ENCODE assay signal across 2 cellular contexts in genomic region chr3:62318365-62318751, GRCh38.
TF ChIP-seq lines count a peak whose summit lies in the region.

No MANE protein-coding gene starts in this region.

TF ChIP-seq in liver, 16 proteins besides CTCF, POLR2A, EP300 and RAD21:
- TF ChIP-seq REST (IDR thresholded peaks at IDR 0.05) (no peak), SP1 (IDR thresholded peaks at IDR 0.05) (no peak), FOXA1 (IDR thresholded peaks at IDR 0.05) (no peak), EGR1 (IDR thresholded peaks at IDR 0.05; ENCODE audit: low read depth in 2 of 2) (no peak), JUND (IDR thresholded peaks at IDR 0.05) (no peak), NR2F2 (IDR thresholded peaks at IDR 0.05) (no peak), RXRA (IDR thresholded peaks at IDR 0.05) (no peak), ZBTB33 (IDR thresholded peaks at IDR 0.05) (no peak), GABPA (IDR thresholded peaks at IDR 0.05 in 1 of 2, conservative IDR thresholded peaks at IDR 0.05 in 1 of 2) (no peak), TAF1 (conservative IDR thresholded peaks at IDR 0.05) (no peak), HNF4A (conservative IDR thresholded peaks at IDR 0.05) (no peak), MAX (IDR thresholded peaks at IDR 0.05) (no peak), FOXA2 (IDR thresholded peaks at IDR 0.05) (no peak), HNF4G (IDR thresholded peaks at IDR 0.05) (no peak), ATF3 (IDR thresholded peaks at IDR 0.05) (no peak), YY1 (IDR thresholded peaks at IDR 0.05) (no peak)

TF ChIP-seq in HepG2, 621 proteins besides CTCF, POLR2A, EP300 and RAD21:
- no peak for TF ChIP-seq ZNF609 (CRISPR knock-in tag; IDR thresholded peaks at IDR 0.05; ENCODE audit: borderline replicate concordance)
- no peak for TF ChIP-seq ZNF318 (CRISPR knock-in tag; IDR thresholded peaks at IDR 0.05)
- TF ChIP-seq AFF4 (CRISPR knock-in tag; IDR thresholded peaks at IDR 0.05), result no peak
- no peak for TF ChIP-seq ZNF784 (CRISPR knock-in tag; IDR thresholded peaks at IDR 0.05; ENCODE audit: borderline replicate concordance)
- TF ChIP-seq ARID3A (IDR thresholded peaks at IDR 0.05; ENCODE audit: low read depth, low read length), result no peak
- TF ChIP-seq XBP1 (CRISPR knock-in tag; IDR thresholded peaks at IDR 0.05), result no peak
- no peak for TF ChIP-seq ZNF264 (CRISPR knock-in tag; IDR thresholded peaks at IDR 0.05)
- no peak for TF ChIP-seq HNRNPH1 (optimal IDR thresholded peaks at IDR 0.05; ENCODE audit: low read depth, low read length)
- TF ChIP-seq CBX2 (IDR thresholded peaks at IDR 0.05; ENCODE audit: low read depth, low read length), result no peak
- TF ChIP-seq CBX2 (CRISPR knock-in tag; IDR thresholded peaks at IDR 0.05; ENCODE audit: low read depth), result no peak
- no peak for TF ChIP-seq ATF7 (IDR thresholded peaks at IDR 0.05)
- no peak for TF ChIP-seq ATF7 (CRISPR knock-in tag; IDR thresholded peaks at IDR 0.05)
